Comparison of ENCODE assay signal across 8 cellular contexts in genomic region chr17:27473748-27474609, GRCh38. TPM values are rescaled to one million over a fixed set of nuclear protein-coding genes. Genes with fewer than 3 reads are reported as not detected.
DNase-seq lines count a peak whose midpoint lies in the region.

No MANE protein-coding gene starts in this region.

- DNase-seq in DMS53 (lab: John Stamatoyannopoulos, UW): peak; percentile 42
- DNase-seq in DMS53 treated with DMSO at 0.1 percent for 48 hours (lab: John Stamatoyannopoulos, UW; ENCODE audit: unreplicated experiment): no peak
- DNase-seq in activated CD4-positive, alpha-beta T cell treated with anti-CD3 and anti-CD28 coated beads, Interleukin-2, amount 50 U/mL, for 4 hours: peak; percentile 73 to 82
- peak; percentile 39 for DNase-seq in glomerular endothelial cell (ENCODE audit: extremely low read depth, low read depth, low spot score)
- peak; percentile 58 to 81 for DNase-seq in stimulated activated CD4-positive, alpha-beta T cell treated with anti-CD3 and anti-CD28 coated beads, Interleukin-4, amount 100 ng/mL, for 48 hours (ENCODE audit: low read depth in 2 of 2)
- DNase-seq in occipital lobe (lab: John Stamatoyannopoulos, UW): no peak
- DNase-seq in HT-29 (ENCODE audit: low spot score): no peak

- H3K27me3 ChIP-seq in HUES48 (ENCODE audit: control insufficient read depth, insufficient read depth, low read length): no peaks in the 10 kb centered on the region

- peaks cover 49% of the 10 kb centered on the region for H3K4me1 ChIP-seq in HUES48 (ENCODE audit: control insufficient read depth, insufficient read depth, low read length)

- H3K27ac ChIP-seq in HUES48 (ENCODE audit: low read depth, low read length): peak overlapping the region; percentile 25

- H3K9me3 ChIP-seq in HUES48 (ENCODE audit: control insufficient read depth, insufficient read depth, low read length): no peaks in the 10 kb centered on the region

- H3K36me3 ChIP-seq in HUES48 (ENCODE audit: control insufficient read depth, insufficient read depth, low read length): no peaks in the 10 kb centered on the region

- H3K4me3 ChIP-seq in HUES48 (ENCODE audit: low read depth, low read length): no peak overlapping the region

- H3K9ac ChIP-seq in HUES48 (ENCODE audit: low read depth, low read length): no peak overlapping the region

RNA-seq across cellular contexts. Expression of gene KSR1, which starts 17.7 kb away (rescaled TPM):
- 30.1 and 49.7 TPM in 2 replicates for total RNA-seq in glomerular endothelial cell
- 15.3 TPM for total RNA-seq in occipital lobe
- 4.5 and 7.8 TPM in 2 replicates for total RNA-seq in HT-29 (2014; rRNA removed; shearing (Covaris generic))

Comparison
In these comparisons a context has a peak if more than half of its experiments do, and no peak if none do; other contexts are left out.
1. DNase-seq: peak in DMS53 (single experiment), activated CD4-positive, alpha-beta T cell treated with anti-CD3 and anti-CD28 coated beads, Interleukin-2, amount 50 U/mL, for 4 hours (2 of 2), glomerular endothelial cell (single experiment) and stimulated activated CD4-positive, alpha-beta T cell treated with anti-CD3 and anti-CD28 coated beads, Interleukin-4, amount 100 ng/mL, for 48 hours (2 of 2); none in DMS53 treated with DMSO at 0.1 percent for 48 hours (single experiment), occipital lobe (single experiment) and HT-29 (single experiment).